11 cellular contexts compared by ENCODE assay signal in genomic region chr2:108605947-108606346, GRCh38.
A peak's percentile ranks its signal among the peaks of the same experiment; 100 is the strongest.
DNase-seq lines count a peak whose midpoint lies in the region; ATAC-seq and TF ChIP-seq lines count a peak whose summit lies in the region.
"Had no signal": no experiment of that assay in that cellular context is flagged by ENCODE, and none has a peak within 500 bp of the region (broad histone marks: within the 10 kb centered on the region; RNA-seq: fewer than 3 reads in every experiment).

No MANE protein-coding gene starts in this region.

- no peaks in the 10 kb centered on the region for H3K9me2 ChIP-seq in PC-9 (ENCODE audit: insufficient read depth)

- H3K27me3 ChIP-seq in BLaER1 (no peaks in the 10 kb centered on the region), PC-9 (ENCODE audit: insufficient read depth, low read depth) (no peaks in the 10 kb centered on the region)
- no peaks in the 10 kb centered on the region for H3K27me3 ChIP-seq in naive thymus-derived CD4-positive, alpha-beta T cell (ENCODE audit: control insufficient read depth in 2 of 2, insufficient read depth in 2 of 2, low read length in 2 of 2)
- H3K27me3 ChIP-seq: neural progenitor cell, thyroid gland had no signal

- H4K20me1 ChIP-seq in BLaER1 (peaks cover 67% of the 10 kb centered on the region), PC-9 (ENCODE audit: insufficient read depth) (no peaks in the 10 kb centered on the region)

- peaks cover 0 to 7% (median under 1%) of the 10 kb centered on the region in 5 donors for H3K36me3 Mint-ChIP-seq in naive thymus-derived CD4-positive, alpha-beta T cell

- peak; percentile 74 for ATAC-seq in GM18870 (IDR thresholded peaks at IDR 0.05; ENCODE audit: unreplicated experiment)
- peak; percentile 70 for ATAC-seq in HG02588 (IDR thresholded peaks at IDR 0.05; ENCODE audit: unreplicated experiment)
- peak; percentile 69 for ATAC-seq in HG03469 (IDR thresholded peaks at IDR 0.05; ENCODE audit: unreplicated experiment)
- no peak for ATAC-seq in naive thymus-derived CD4-positive, alpha-beta T cell
- ATAC-seq in GM21367 (IDR thresholded peaks at IDR 0.05; ENCODE audit: unreplicated experiment), result no peak

- no peak overlapping the region for H2AFZ ChIP-seq in PC-9
- H2AFZ ChIP-seq: neural progenitor cell had no signal

- POLR2A ChIA-PET in naive thymus-derived CD4-positive, alpha-beta T cell (lab: Charles Lee), result interaction anchor here (1.2 to 2.4 kb wide), 4 partner anchors 11 to 113 kb away, joined by 3 to 6 read pairs (median 6); partner anchors contain the start of gene RANBP2
- POLR2A ChIA-PET in PC-9 (lab: Charles Lee; ENCODE audit: unreplicated experiment), result no interaction called here

- H3K27ac ChIP-seq in BLaER1 (no peak overlapping the region), PC-9 (no peak overlapping the region)
- no peak overlapping the region for H3K27ac ChIP-seq in naive thymus-derived CD4-positive, alpha-beta T cell (ENCODE audit: low read depth, low read length)
- H3K27ac ChIP-seq: neural progenitor cell, thyroid gland had no signal

- H3K9me3 ChIP-seq in BLaER1, result peaks cover 9% of the 10 kb centered on the region
- no peaks in the 10 kb centered on the region for H3K9me3 ChIP-seq in naive thymus-derived CD4-positive, alpha-beta T cell (ENCODE audit: control insufficient read depth in 2 of 3, low read length in 3 of 3)
- no peaks in the 10 kb centered on the region for H3K9me3 ChIP-seq in PC-9 (ENCODE audit: insufficient read depth, low read depth)
- H3K9me3 ChIP-seq: thyroid gland had no signal

- peaks cover 26% of the 10 kb centered on the region for H3K4me1 ChIP-seq in BLaER1
- H3K4me1 ChIP-seq in naive thymus-derived CD4-positive, alpha-beta T cell (ENCODE audit: control insufficient read depth in 2 of 2, insufficient read depth in 2 of 2, low read length in 2 of 2), result peaks cover 0 to 9% of the 10 kb centered on the region in 2 donors
- no peaks in the 10 kb centered on the region for H3K4me1 ChIP-seq in PC-9 (replicated peaks; ENCODE audit: insufficient read depth)
- H3K4me1 ChIP-seq: neural progenitor cell had no signal

- H3K4me3 ChIP-seq in BLaER1 (no peak overlapping the region), PC-9 (no peak overlapping the region)
- no peak overlapping the region for H3K4me3 ChIP-seq in naive thymus-derived CD4-positive, alpha-beta T cell (ENCODE audit: low read length)
- H3K4me3 ChIP-seq: neural progenitor cell, thyroid gland had no signal

- intact Hi-C loops in naive thymus-derived CD4-positive, alpha-beta T cell (cut with micrococcal nuclease), result loop anchor here (2.0 to 5.0 kb wide), 3 partner anchors 113 to 381 kb away; partner anchors contain the start of genes CCDC138 (in 1 of the 2), EDAR (in 1 of the 2) and RANBP2 (in 1 of the 2)
- intact Hi-C loops in PC-9 (cut with micrococcal nuclease; ENCODE audit: unreplicated experiment), result no loop called here

- H3K9me3 Mint-ChIP-seq in naive thymus-derived CD4-positive, alpha-beta T cell, result no peaks in the 10 kb centered on the region

- no peak for TF ChIP-seq CTCF in PC-9 (conservative IDR thresholded peaks at IDR 0.05)

- peaks cover 10% of the 10 kb centered on the region; the same call in 1 of the 2 replicates for H3K36me3 ChIP-seq in BLaER1
- H3K36me3 ChIP-seq in naive thymus-derived CD4-positive, alpha-beta T cell (ENCODE audit: control insufficient read depth in 2 of 3, insufficient read depth in 3 of 3, low read length in 3 of 3), result no peaks in the 10 kb centered on the region
- no peaks in the 10 kb centered on the region for H3K36me3 ChIP-seq in PC-9 (ENCODE audit: low read depth)
- H3K36me3 ChIP-seq: neural progenitor cell, thyroid gland had no signal

- peaks cover 8% of the 10 kb centered on the region; the same call in 1 of the 2 replicates for H3K79me2 ChIP-seq in PC-9 (ENCODE audit: low read depth)

- no peak overlapping the region for H3K9ac ChIP-seq in BLaER1
- H3K9ac ChIP-seq: neural progenitor cell had no signal

- H3F3A ChIP-seq in PC-9 (ENCODE audit: insufficient read depth, low read depth), result no peaks in the 10 kb centered on the region

- DNase-seq in naive thymus-derived CD4-positive, alpha-beta T cell, result no peak
- DNase-seq in NCI-H510A (lab: John Stamatoyannopoulos, UW) (no peak), PC-9 (no peak)
- DNase-seq: NCI-H2081, thyroid gland had no signal

- H3K27ac Mint-ChIP-seq in naive thymus-derived CD4-positive, alpha-beta T cell, result peak overlapping the region in 1 of 9 donors; percentile 25
- H3K27ac Mint-ChIP-seq: neural progenitor cell had no signal

- CTCF ChIA-PET in naive thymus-derived CD4-positive, alpha-beta T cell (lab: Charles Lee), result interaction anchor here (0.6 to 3.3 kb wide), 7 partner anchors 10 to 314 kb away, joined by 3 to 91 read pairs (median 5); no protein-coding TSS in a partner anchor
- CTCF ChIA-PET in PC-9 (lab: Charles Lee), result no interaction called here

- H3K4me2 ChIP-seq in BLaER1 (0 out of 2 replicates have a peak overlapping the region, but pooled peaks have one; percentile 2), PC-9 (no peak overlapping the region)
- H3K4me2 ChIP-seq: neural progenitor cell had no signal

- peaks cover 12 to 53% (median 15%) of the 10 kb centered on the region in 7 donors for H3K4me1 Mint-ChIP-seq in naive thymus-derived CD4-positive, alpha-beta T cell
- H3K4me1 Mint-ChIP-seq: neural progenitor cell had no signal

- no peak overlapping the region for H3K4me3 Mint-ChIP-seq in naive thymus-derived CD4-positive, alpha-beta T cell
- H3K4me3 Mint-ChIP-seq: neural progenitor cell had no signal

- H3K27me3 Mint-ChIP-seq in naive thymus-derived CD4-positive, alpha-beta T cell, result no peaks in the 10 kb centered on the region

- BruUV-seq in PC-9 (replicated peaks; lab: Mats Ljungman, UMichigan), result no TSS peak

Comparison
In these comparisons a context has a peak if more than half of its experiments do, and no peak if none do; other contexts are left out.
1. ATAC-seq: peak in GM18870 (single experiment), HG02588 (single experiment) and HG03469 (single experiment); none in naive thymus-derived CD4-positive, alpha-beta T cell (single experiment) and GM21367 (single experiment).